16 cellular contexts compared by ENCODE assay signal in genomic region chr11:34351687-34352469, GRCh38. TPM values are rescaled to one million over a fixed set of nuclear protein-coding genes. Genes with fewer than 3 reads are reported as not detected.
DNase-seq lines count a peak whose midpoint lies in the region; ATAC-seq and TF ChIP-seq lines count a peak whose summit lies in the region.
"Had no signal": no experiment of that assay in that cellular context is flagged by ENCODE, and none has a peak within 500 bp of the region (broad histone marks: within the 10 kb centered on the region; RNA-seq: fewer than 3 reads in every experiment).

No MANE protein-coding gene starts in this region.

- BruUV-seq in OCI-LY7 (replicated peaks; lab: Mats Ljungman, UMichigan), result no TSS peak

- H3K4me3 ChIP-seq in OCI-LY7 (ENCODE audit: low read depth, low read length, poor library complexity, severe bottlenecking), result no peak overlapping the region
- H3K4me3 ChIP-seq: gastrocnemius medialis, SK-N-MC had no signal

- no peak overlapping the region for H3K27ac ChIP-seq in OCI-LY7 (ENCODE audit: low read depth, low read length, poor library complexity, severe bottlenecking)
- H3K27ac ChIP-seq: gastrocnemius medialis, SK-N-MC had no signal

- ATAC-seq in HG02938 (IDR thresholded peaks at IDR 0.05; ENCODE audit: unreplicated experiment), result peak; percentile 52
- ATAC-seq in GM19452 (IDR thresholded peaks at IDR 0.05; ENCODE audit: unreplicated experiment), result no peak
- ATAC-seq in stimulated activated naive CD8-positive, alpha-beta T cell treated with anti-CD3 and anti-CD28 coated beads, Interleukin-15, amount 100 ng/mL, for 72 hours, result no peak
- ATAC-seq: gastrocnemius medialis had no signal

- no peaks in the 10 kb centered on the region for H3K9me3 ChIP-seq in OCI-LY7 (ENCODE audit: low read length)
- H3K9me3 ChIP-seq: gastrocnemius medialis had no signal

- TF ChIP-seq CTCF in GM13976 (IDR thresholded peaks at IDR 0.05; ENCODE audit: borderline replicate concordance, control extremely low read depth, extremely low read depth, insufficient read depth, missing control alignments) (no peak), GM20000 (IDR thresholded peaks at IDR 0.05; ENCODE audit: extremely low read depth, missing control alignments) (no peak), OCI-LY7 (conservative IDR thresholded peaks at IDR 0.05; ENCODE audit: low read length) (no peak)

- H4K20me1 ChIP-seq in OCI-LY7 (ENCODE audit: insufficient read depth, low read length), result no peaks in the 10 kb centered on the region

- H3K4me2 ChIP-seq in OCI-LY7 (ENCODE audit: low read length), result peak overlapping the region; percentile 32; the same call in 1 of the 2 replicates

- no peak overlapping the region for H3K27ac Mint-ChIP-seq in stimulated activated naive CD8-positive, alpha-beta T cell treated with anti-CD3 and anti-CD28 coated beads, Interleukin-15, amount 100 ng/mL, for 72 hours

- H3K79me2 ChIP-seq in OCI-LY7 (ENCODE audit: insufficient read depth, low read depth, low read length), result no peaks in the 10 kb centered on the region

- no peak overlapping the region for H2AFZ ChIP-seq in OCI-LY7 (ENCODE audit: low read length)

- H3K36me3 ChIP-seq in OCI-LY7 (ENCODE audit: insufficient read depth, low read length), result no peaks in the 10 kb centered on the region
- H3K36me3 ChIP-seq: gastrocnemius medialis had no signal

- POLR2A ChIA-PET in OCI-LY7 (lab: Charles Lee), result interaction anchor here (0.5 to 1.2 kb wide), 3 partner anchors 10 to 560 kb away, joined by 3 to 5 read pairs (median 4); no protein-coding TSS in a partner anchor

- peaks cover 4% of the 10 kb centered on the region for H3K4me1 ChIP-seq in OCI-LY7 (ENCODE audit: insufficient read depth, low read length, poor library complexity, severe bottlenecking)

- intact Hi-C loops in OCI-LY7 (cut with micrococcal nuclease; ENCODE audit: unreplicated experiment), result no loop called here

- H3K9me3 Mint-ChIP-seq in stimulated activated naive CD8-positive, alpha-beta T cell treated with anti-CD3 and anti-CD28 coated beads, Interleukin-15, amount 100 ng/mL, for 72 hours, result no peaks in the 10 kb centered on the region

- no peak overlapping the region for H3K4me3 Mint-ChIP-seq in stimulated activated naive CD8-positive, alpha-beta T cell treated with anti-CD3 and anti-CD28 coated beads, Interleukin-15, amount 100 ng/mL, for 72 hours

- H3K4me1 Mint-ChIP-seq in stimulated activated naive CD8-positive, alpha-beta T cell treated with anti-CD3 and anti-CD28 coated beads, Interleukin-15, amount 100 ng/mL, for 72 hours, result peaks cover 27% of the 10 kb centered on the region

- peak; percentile 40 for DNase-seq in GM13976 (ENCODE audit: low spot score)
- peak; percentile 48 for DNase-seq in GM20000 (ENCODE audit: low spot score)
- DNase-seq in OCI-LY7 (ENCODE audit: low spot score), result peak; percentile 17
- DNase-seq in stimulated activated naive CD8-positive, alpha-beta T cell treated with anti-CD3 and anti-CD28 coated beads, Interleukin-15, amount 100 ng/mL, for 72 hours, result no peak
- no peak for DNase-seq in HPDE6-E6E7 (ENCODE audit: extremely low spot score)
- no peak for DNase-seq in G401 (ENCODE audit: low spot score)
- DNase-seq: activated CD4-positive, alpha-beta T cell treated with anti-CD3 and anti-CD28 coated beads for 48 hours; activated effector memory CD4-positive, alpha-beta T cell treated with Interleukin-2 at 50 U/mL for 16 hours; effector memory CD4-positive, alpha-beta T cell; gastrocnemius medialis; islet precursor cell; KG1; NCI-H2029 had no signal

- CTCF ChIA-PET in OCI-LY7 (lab: Charles Lee; ENCODE audit: unreplicated experiment), result interaction anchor here (1.5 kb wide), 1 partner anchor 10 kb away, joined by 4 read pairs; no protein-coding TSS in a partner anchor

- no peaks in the 10 kb centered on the region for H3K9me2 ChIP-seq in OCI-LY7 (ENCODE audit: insufficient read depth, low read length)

- in situ Hi-C loops in GM13976 (cut with MboI; ENCODE audit: low sequenced_read_pairs, unreplicated experiment), result loop anchor here (10.0 kb wide), 1 partner anchor 167 kb away; no protein-coding TSS in a partner anchor
- in situ Hi-C loops in G401 (cut with HindIII; ENCODE audit: low sequenced_read_pairs), result loop anchor here (5.0 kb wide), 1 partner anchor 35 kb away; no protein-coding TSS in a partner anchor

- H3K27me3 Mint-ChIP-seq in stimulated activated naive CD8-positive, alpha-beta T cell treated with anti-CD3 and anti-CD28 coated beads, Interleukin-15, amount 100 ng/mL, for 72 hours, result peaks cover 64% of the 10 kb centered on the region

RNA-seq across cellular contexts. Expression of gene ABTB2, which starts 5.9 kb away (rescaled TPM):
- 0.09 and 0.36 TPM in 2 replicates for total RNA-seq in OCI-LY7 (2014; rRNA removed; shearing (Covaris generic))
- total RNA-seq in OCI-LY7 (2022), result 0.06 and 0.07 TPM in 2 replicates
- total RNA-seq in G401 (2014; rRNA removed; shearing (Covaris generic)), result 1.8 and 2.9 TPM in 2 replicates

Comparison
In these comparisons a context has a peak if more than half of its experiments do, and no peak if none do; other contexts are left out.
1. DNase-seq: peak in GM13976 (single experiment), GM20000 (single experiment) and OCI-LY7 (single experiment); none in stimulated activated naive CD8-positive, alpha-beta T cell treated with anti-CD3 and anti-CD28 coated beads, Interleukin-15, amount 100 ng/mL, for 72 hours (0 of 2), HPDE6-E6E7 (single experiment) and G401 (single experiment).